ENCODE assay signal across 17 cellular contexts in the genomic region with DNA sequence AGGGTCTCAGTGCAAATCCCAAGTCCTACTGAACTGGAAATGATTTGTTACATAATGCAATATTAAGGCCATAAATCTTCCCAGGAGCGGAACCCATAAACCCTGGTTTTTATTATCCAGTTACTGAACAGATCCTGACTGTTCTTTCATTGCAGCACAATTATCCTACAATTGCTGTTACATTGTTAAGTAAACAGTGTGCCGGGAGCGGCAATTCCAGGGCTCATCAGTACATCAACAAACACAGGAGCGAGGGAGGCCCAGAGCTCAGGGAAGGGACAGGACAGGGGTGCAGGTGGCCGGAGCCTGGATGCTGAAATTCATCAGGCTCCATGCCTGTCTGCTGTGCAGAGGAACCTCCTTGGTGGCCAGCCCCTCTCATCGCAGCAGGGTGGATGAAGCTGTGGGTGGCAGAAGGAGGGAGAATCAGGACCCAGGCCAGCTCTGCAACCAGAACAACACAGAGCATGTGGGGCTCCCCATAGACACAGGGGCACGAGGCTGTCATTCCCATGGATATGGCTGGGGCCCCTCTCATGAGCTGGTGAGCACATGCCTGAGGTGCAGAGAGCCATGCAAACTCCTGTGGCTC.
DNase-seq lines count a peak whose midpoint lies in the region; ATAC-seq and TF ChIP-seq lines count a peak whose summit lies in the region.
"Had no signal": no experiment of that assay in that cellular context is flagged by ENCODE, and none has a peak within 500 bp of the region (broad histone marks: within the 10 kb centered on the region; RNA-seq: fewer than 3 reads in every experiment).

No MANE protein-coding gene starts in this region.

- TF ChIP-seq CTCF in mucosa of descending colon (IDR thresholded peaks at IDR 0.05) = no peak

- H3K36me3 ChIP-seq in mucosa of descending colon (ENCODE audit: low read depth) = no peaks in the 10 kb centered on the region
- H3K36me3 ChIP-seq: SJCRH30 had no signal

- intact Hi-C loops in mucosa of descending colon (cut with DNase I, micrococcal nuclease) = no loop called here

- no peak overlapping the region for H3K4me3 ChIP-seq in mucosa of descending colon
- H3K4me3 ChIP-seq: GM12878, SJCRH30 had no signal

- no peaks in the 10 kb centered on the region for H3K9me3 ChIP-seq in mucosa of descending colon
- H3K9me3 ChIP-seq: Caco-2, SJCRH30 had no signal

- H3K4me1 ChIP-seq in mucosa of descending colon (ENCODE audit: low read depth) = peaks cover 6% of the 10 kb centered on the region
- H3K4me1 ChIP-seq: Caco-2, SJCRH30 had no signal

- ATAC-seq in mucosa of descending colon = peak; percentile 94
- ATAC-seq: GM12878, PC-3 had no signal

- DNase-seq in NCI-H510A treated with DMSO at 0.1 percent for 48 hours (lab: John Stamatoyannopoulos, UW) (peak; percentile 6), NCI-H510A (lab: John Stamatoyannopoulos, UW) (no peak), SHP77 (lab: John Stamatoyannopoulos, UW) (peak; percentile 48 to 71), mucosa of descending colon (peak; percentile 49 to 64 (median 58)), kidney tubule cell (ENCODE audit: low spot score) (no peak), UCSD-AML1 (lab: John Stamatoyannopoulos, UW; ENCODE audit: unreplicated experiment) (no peak), hepatic stellate cell (ENCODE audit: low spot score) (no peak)
- DNase-seq: Caco-2, EL, H9, MM.1S, NCI-H1092, NCI-H187, NCI-H2171, PC-3, SJCRH30 had no signal

Comparison
In these comparisons a context has a peak if more than half of its experiments do, and no peak if none do; other contexts are left out.
1. DNase-seq: peak in NCI-H510A treated with DMSO at 0.1 percent for 48 hours (single experiment), SHP77 (2 of 2) and mucosa of descending colon (3 of 3); none in NCI-H510A (single experiment), kidney tubule cell (single experiment), UCSD-AML1 (single experiment) and hepatic stellate cell (single experiment).